8 cellular contexts compared by ENCODE assay signal in the genomic region with DNA sequence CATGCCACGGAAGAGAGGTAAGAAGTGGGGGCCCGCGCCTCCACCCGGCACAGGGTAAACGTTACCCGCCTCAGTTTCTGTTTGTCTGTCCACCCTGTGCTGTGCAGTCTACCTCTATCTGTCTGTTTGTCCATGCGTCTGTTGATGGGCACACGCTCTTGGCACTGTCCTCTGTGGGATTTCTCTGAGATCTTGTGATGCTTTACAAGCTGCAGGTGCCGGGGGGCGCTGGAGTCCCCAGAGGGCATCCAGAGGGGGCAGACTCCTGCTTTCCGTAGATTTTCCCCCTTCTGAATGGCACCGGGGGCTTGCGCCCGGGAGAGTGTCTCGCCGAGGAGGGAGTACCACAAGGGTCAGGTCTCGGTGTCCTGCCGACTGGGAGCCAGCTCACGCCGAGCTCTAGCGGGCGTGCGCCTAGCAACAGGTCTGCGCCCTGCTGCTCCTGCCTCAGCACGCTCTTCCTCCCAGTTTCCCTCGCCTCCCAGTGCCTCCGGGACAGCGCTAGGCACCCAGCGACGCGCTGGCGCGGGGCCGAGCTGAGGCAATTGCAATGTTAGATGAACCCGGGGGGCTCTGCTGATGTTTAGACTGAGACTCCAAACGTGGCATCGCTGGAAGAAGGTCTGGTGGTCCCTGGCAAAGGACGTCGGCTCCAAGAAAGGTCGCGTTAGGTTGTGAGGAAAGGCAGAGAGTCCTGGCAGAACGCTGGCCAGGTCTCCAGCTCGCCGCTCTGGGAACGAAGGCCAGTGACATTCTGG. TPM values are rescaled to one million over a fixed set of nuclear protein-coding genes. Genes with fewer than 3 reads are reported as not detected.
DNase-seq lines count a peak whose midpoint lies in the region; ATAC-seq and TF ChIP-seq lines count a peak whose summit lies in the region.

No MANE protein-coding gene starts in this region.

- H3K9me3 ChIP-seq in BE2C (no peaks in the 10 kb centered on the region), skeletal muscle tissue (ENCODE audit: control insufficient read depth in 3 of 3, low read length in 3 of 3) (no peaks in the 10 kb centered on the region)

- H3K9ac ChIP-seq in skeletal muscle tissue (ENCODE audit: low read depth in 1 of 3, low read length in 3 of 3) = peak overlapping the region in 2 of 3 donors; percentile 45

- no peak for ATAC-seq in HG03571 (IDR thresholded peaks at IDR 0.05; ENCODE audit: unreplicated experiment)

- H3K4me1 Mint-ChIP-seq in activated naive CD8-positive, alpha-beta T cell (ENCODE audit: low read depth) = peaks cover 19% of the 10 kb centered on the region

- H3K4me3 ChIP-seq in BE2C (ENCODE audit: low read depth, low read length) = peak overlapping the region; percentile 45
- H3K4me3 ChIP-seq in skeletal muscle tissue (ENCODE audit: low read length in 3 of 3) = peak overlapping the region; percentile 46 to 70 (median 63)

- H3K27me3 ChIP-seq in BE2C (peaks cover 39% of the 10 kb centered on the region), skeletal muscle tissue (ENCODE audit: control insufficient read depth in 3 of 3, insufficient read depth in 3 of 3, low read length in 3 of 3) (peaks cover 37 to 39% (median 39%) of the 10 kb centered on the region in 3 donors)

- no peak for TF ChIP-seq CTCF in BE2C (IDR thresholded peaks at IDR 0.05; ENCODE audit: low read depth, low read length)

- no peaks in the 10 kb centered on the region for H3K9me3 Mint-ChIP-seq in activated naive CD8-positive, alpha-beta T cell (ENCODE audit: low read depth)

- no peaks in the 10 kb centered on the region for H3K4me1 ChIP-seq in BE2C
- peaks cover 22 to 33% (median 31%) of the 10 kb centered on the region in 3 donors for H3K4me1 ChIP-seq in skeletal muscle tissue (ENCODE audit: control insufficient read depth in 3 of 3, insufficient read depth in 3 of 3, low read length in 3 of 3)

- H3K4me3 Mint-ChIP-seq in activated naive CD8-positive, alpha-beta T cell = peak overlapping the region; percentile 73

- H3K36me3 ChIP-seq in BE2C (no peaks in the 10 kb centered on the region), skeletal muscle tissue (ENCODE audit: control insufficient read depth in 3 of 3, insufficient read depth in 3 of 3, low read length in 3 of 3) (no peaks in the 10 kb centered on the region)

- peaks cover 29% of the 10 kb centered on the region for H3K27me3 Mint-ChIP-seq in activated naive CD8-positive, alpha-beta T cell

- no peak overlapping the region for H3K27ac Mint-ChIP-seq in activated naive CD8-positive, alpha-beta T cell

- no peaks in the 10 kb centered on the region for H3K36me3 Mint-ChIP-seq in activated naive CD8-positive, alpha-beta T cell

- DNase-seq in BE2C = peak; percentile 33
- DNase-seq in HT-29 (ENCODE audit: low spot score) = peak; percentile 50
- peak; percentile 7 for DNase-seq in iPS DF 4.7 (ENCODE audit: extremely low read depth, low spot score)
- no peak for DNase-seq in midbrain (lab: John Stamatoyannopoulos, UW)
- no peak for DNase-seq in NCI-H446 treated with DMSO at 0.1 percent for 48 hours (lab: John Stamatoyannopoulos, UW)

- no peak overlapping the region for H3K27ac ChIP-seq in skeletal muscle tissue (ENCODE audit: low read depth, low read length)

RNA-seq across cellular contexts. Expression of gene CEMIP, which starts 0.7 kb away (rescaled TPM):
- 6.1 TPM for polyA plus RNA-seq in BE2C (2012; ENCODE audit: insufficient read depth, insufficient read length, low read depth)
- total RNA-seq in HT-29 (2014; rRNA removed; shearing (Covaris generic)) = 7.3 and 9.4 TPM in 2 replicates
- total RNA-seq in skeletal muscle tissue = 0.52 TPM

Comparison
In these comparisons a context has a peak if more than half of its experiments do, and no peak if none do; other contexts are left out.
1. DNase-seq: peak in BE2C (single experiment), HT-29 (single experiment) and iPS DF 4.7 (single experiment); none in midbrain (single experiment) and NCI-H446 treated with DMSO at 0.1 percent for 48 hours (single experiment).